ENCODE assay signal across 16 cellular contexts in the genomic region with DNA sequence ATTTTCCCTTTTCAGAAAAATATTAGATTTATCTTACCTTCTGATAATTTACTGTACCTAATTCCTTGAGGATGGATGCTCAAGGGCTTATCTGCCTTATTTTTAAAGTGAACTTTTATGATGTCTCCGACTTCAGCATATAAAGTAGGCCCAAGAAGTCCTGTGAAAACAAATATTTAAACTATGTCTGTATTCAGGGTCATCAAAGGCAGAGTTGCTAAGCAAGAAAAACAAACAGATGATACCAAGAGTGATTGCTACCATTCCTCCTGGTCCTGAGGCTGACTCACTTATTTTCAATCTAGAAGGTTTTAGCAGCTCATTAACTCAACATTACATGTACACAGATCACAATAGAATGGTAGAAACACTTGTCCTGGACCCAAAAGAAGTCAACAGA. TPM values are rescaled to one million over a fixed set of nuclear protein-coding genes. Genes with fewer than 3 reads are reported as not detected.
DNase-seq lines count a peak whose midpoint lies in the region; ATAC-seq and TF ChIP-seq lines count a peak whose summit lies in the region.
"Had no signal": no experiment of that assay in that cellular context is flagged by ENCODE, and none has a peak within 500 bp of the region (broad histone marks: within the 10 kb centered on the region; RNA-seq: fewer than 3 reads in every experiment).

No MANE protein-coding gene starts in this region.

- peaks cover 19% of the 10 kb centered on the region for H3K9me3 Mint-ChIP-seq in Caco-2 (ENCODE audit: unreplicated experiment)
- H3K9me3 Mint-ChIP-seq: activated naive CD4-positive, alpha-beta T cell treated with anti-CD3 and anti-CD28 coated beads, Interleukin-2, amount 10 ng/mL, durations not matched to agents 7 days and 5 days had no signal

- H3K27me3 Mint-ChIP-seq in Caco-2 (ENCODE audit: insufficient read depth, unreplicated experiment), result no peaks in the 10 kb centered on the region
- H3K27me3 Mint-ChIP-seq: activated naive CD4-positive, alpha-beta T cell treated with anti-CD3 and anti-CD28 coated beads, Interleukin-2, amount 10 ng/mL, durations not matched to agents 7 days and 5 days had no signal

- ATAC-seq in HG02642 (IDR thresholded peaks at IDR 0.05; ENCODE audit: poor library complexity, unreplicated experiment), result no peak
- ATAC-seq: gastroesophageal sphincter, HCT116 had no signal

- H3K9ac ChIP-seq in HUES48 (ENCODE audit: low read depth, low read length) (no peak overlapping the region), mesenchymal stem cell (ENCODE audit: low read length) (no peak overlapping the region)
- H3K9ac ChIP-seq: BLaER1 treated with 17β-estradiol and CSF1 and Interleukin-3, amounts not matched to agents 10 nM and 100 nM had no signal

- no peaks in the 10 kb centered on the region for H3K79me1 ChIP-seq in mesenchymal stem cell (replicated peaks; ENCODE audit: low read length, poor library complexity, severe bottlenecking)

- H3K4ac ChIP-seq in mesenchymal stem cell (ENCODE audit: low read depth in 1 of 2, low read length in 2 of 2), result no peak overlapping the region

- no peaks in the 10 kb centered on the region; the same call in none of the 2 replicates for H3K36me3 ChIP-seq in Caco-2 (ENCODE audit: control insufficient read depth, insufficient read depth, low read length)
- H3K36me3 ChIP-seq in HUES48 (ENCODE audit: control insufficient read depth, insufficient read depth, low read length), result no peaks in the 10 kb centered on the region
- H3K36me3 ChIP-seq in mesenchymal stem cell (ENCODE audit: control insufficient read depth in 1 of 2, insufficient read depth in 2 of 2, low read depth in 1 of 2, low read length in 2 of 2), result no peaks in the 10 kb centered on the region
- H3K36me3 ChIP-seq: BLaER1 treated with 17β-estradiol and CSF1 and Interleukin-3, amounts not matched to agents 10 nM and 100 nM; cardiac muscle cell; gastroesophageal sphincter; WERI-Rb-1 had no signal

- peaks cover 6% of the 10 kb centered on the region for H3K36me3 Mint-ChIP-seq in Caco-2 (ENCODE audit: insufficient read depth, unreplicated experiment)

- WGBS in mesenchymal stem cell, result no CpG with 5 or more reads among the region's 1 CpG

- H3K9me3 ChIP-seq in Caco-2 (no peaks in the 10 kb centered on the region), HUES48 (ENCODE audit: control insufficient read depth, insufficient read depth, low read length) (no peaks in the 10 kb centered on the region), mesenchymal stem cell (ENCODE audit: control insufficient read depth, low read length) (no peaks in the 10 kb centered on the region)
- H3K9me3 ChIP-seq: BLaER1 treated with 17β-estradiol and CSF1 and Interleukin-3, amounts not matched to agents 10 nM and 100 nM; gastroesophageal sphincter had no signal

- H2AFZ ChIP-seq in mesenchymal stem cell (ENCODE audit: low read depth, low read length), result no peak overlapping the region

- POLR2A ChIA-PET in Caco-2 (lab: Charles Lee), result no interaction called here

- no peak overlapping the region for H4K91ac ChIP-seq in mesenchymal stem cell (ENCODE audit: low read length)

- H3K4me2 ChIP-seq in mesenchymal stem cell (ENCODE audit: low read length, poor library complexity, severe bottlenecking), result no peak overlapping the region
- H3K4me2 ChIP-seq: BLaER1 treated with 17β-estradiol and CSF1 and Interleukin-3, amounts not matched to agents 10 nM and 100 nM had no signal

- no peak overlapping the region for H3K23ac ChIP-seq in mesenchymal stem cell (ENCODE audit: low read length in 2 of 2)

- H3K4me3 ChIP-seq in Caco-2 (ENCODE audit: low read depth, low read length), result no peak overlapping the region
- no peak overlapping the region for H3K4me3 ChIP-seq in HUES48 (ENCODE audit: low read depth, low read length)
- H3K4me3 ChIP-seq in choroid plexus epithelial cell (ENCODE audit: low read depth, low read length), result no peak overlapping the region
- H3K4me3 ChIP-seq in mesenchymal stem cell (ENCODE audit: insufficient read depth in 1 of 2, low read depth in 1 of 2, low read length in 2 of 2), result no peak overlapping the region
- H3K4me3 ChIP-seq: BLaER1 treated with 17β-estradiol and CSF1 and Interleukin-3, amounts not matched to agents 10 nM and 100 nM; cardiac muscle cell; gastroesophageal sphincter had no signal

- H2BK5ac ChIP-seq in mesenchymal stem cell (ENCODE audit: low read depth, low read length, poor library complexity, severe bottlenecking), result no peak overlapping the region

- DNase-seq in Caco-2, result peak; percentile 42 to 75
- DNase-seq in choroid plexus epithelial cell (ENCODE audit: low read depth), result peak; percentile 20
- DNase-seq in mesenchymal stem cell, result peak; percentile 33
- no peak for DNase-seq in caudate nucleus (lab: John Stamatoyannopoulos, UW)
- no peak for DNase-seq in stimulated activated CD4-positive, alpha-beta T cell treated with anti-CD3 and anti-CD28 coated beads, Interleukin-2, amount 100 ng/mL, for 24 hours
- no peak for DNase-seq in NCI-H2081 (lab: John Stamatoyannopoulos, UW)
- DNase-seq: activated naive CD4-positive, alpha-beta T cell treated with anti-CD3 and anti-CD28 coated beads, Interleukin-2, amount 10 ng/mL, durations not matched to agents 7 days and 5 days; NCI-H1436; WERI-Rb-1 had no signal

- H3K27me3 ChIP-seq in Caco-2 (replicated peaks; ENCODE audit: control insufficient read depth, insufficient read depth, low read length) (no peaks in the 10 kb centered on the region), HUES48 (ENCODE audit: control insufficient read depth, insufficient read depth, low read length) (no peaks in the 10 kb centered on the region), mesenchymal stem cell (ENCODE audit: control insufficient read depth in 1 of 2, insufficient read depth in 1 of 2, low read length in 2 of 2) (peaks cover 0 to 20% of the 10 kb centered on the region in 2 experiments)
- H3K27me3 ChIP-seq: BLaER1 treated with 17β-estradiol and CSF1 and Interleukin-3, amounts not matched to agents 10 nM and 100 nM; gastroesophageal sphincter had no signal

- H2BK12ac ChIP-seq in mesenchymal stem cell (ENCODE audit: low read length in 2 of 2), result no peak overlapping the region

- peak overlapping the region; percentile 90 for H3K27ac Mint-ChIP-seq in Caco-2 (ENCODE audit: unreplicated experiment)
- H3K27ac Mint-ChIP-seq: activated naive CD4-positive, alpha-beta T cell treated with anti-CD3 and anti-CD28 coated beads, Interleukin-2, amount 10 ng/mL, durations not matched to agents 7 days and 5 days had no signal

- H4K8ac ChIP-seq in mesenchymal stem cell (ENCODE audit: low read length), result no peak overlapping the region

- H2AK5ac ChIP-seq in mesenchymal stem cell (ENCODE audit: low read length, severe bottlenecking), result no peak overlapping the region

- peak overlapping the region; percentile 3 for H3K4me3 Mint-ChIP-seq in Caco-2 (ENCODE audit: unreplicated experiment)
- H3K4me3 Mint-ChIP-seq: activated naive CD4-positive, alpha-beta T cell treated with anti-CD3 and anti-CD28 coated beads, Interleukin-2, amount 10 ng/mL, durations not matched to agents 7 days and 5 days had no signal

- no TSS peak for BruUV-seq in Caco-2 (replicated peaks; lab: Mats Ljungman, UMichigan)

- no peak overlapping the region for H3K14ac ChIP-seq in mesenchymal stem cell (ENCODE audit: low read length in 2 of 2)

- no peak for TF ChIP-seq CTCF in Caco-2 (IDR thresholded peaks at IDR 0.05; ENCODE audit: insufficient read depth in 1 of 2, low read depth in 1 of 2, low read length in 1 of 2, severe bottlenecking in 1 of 2, unreplicated experiment in 1 of 2)
- no peak for TF ChIP-seq CTCF in choroid plexus epithelial cell (conservative IDR thresholded peaks at IDR 0.05; ENCODE audit: low read depth, low read length)

- no peak overlapping the region for H2BK15ac ChIP-seq in mesenchymal stem cell (ENCODE audit: low read depth, poor library complexity, severe bottlenecking)

- H3K4me1 ChIP-seq in Caco-2 (peaks cover 57% of the 10 kb centered on the region), HUES48 (ENCODE audit: control insufficient read depth, insufficient read depth, low read length) (no peaks in the 10 kb centered on the region), mesenchymal stem cell (ENCODE audit: control insufficient read depth, insufficient read depth, low read depth, low read length) (no peaks in the 10 kb centered on the region)
- H3K4me1 ChIP-seq: BLaER1 treated with 17β-estradiol and CSF1 and Interleukin-3, amounts not matched to agents 10 nM and 100 nM; gastroesophageal sphincter had no signal

- CTCF ChIA-PET in Caco-2 (lab: Charles Lee), result no interaction called here

- H2BK120ac ChIP-seq in mesenchymal stem cell (ENCODE audit: low read depth, low read length), result no peak overlapping the region

- peak overlapping the region; percentile 31 for H3K27ac ChIP-seq in HUES48 (ENCODE audit: low read depth, low read length)
- H3K27ac ChIP-seq in mesenchymal stem cell (ENCODE audit: low read length, poor library complexity, severe bottlenecking), result no peak overlapping the region
- H3K27ac ChIP-seq in caudate nucleus (ENCODE audit: low read depth, low read length), result no peak overlapping the region
- H3K27ac ChIP-seq: BLaER1 treated with 17β-estradiol and CSF1 and Interleukin-3, amounts not matched to agents 10 nM and 100 nM; cardiac muscle cell; gastroesophageal sphincter; WERI-Rb-1 had no signal

- peaks cover 38% of the 10 kb centered on the region for H3K4me1 Mint-ChIP-seq in Caco-2 (ENCODE audit: low read depth, unreplicated experiment)

- intact Hi-C loops in Caco-2 (cut with micrococcal nuclease; ENCODE audit: unreplicated experiment), result loop anchor here (1.0 to 5.0 kb wide), 2 partner anchors 22 to 320 kb away; a partner anchor contains a TSS

- H3K18ac ChIP-seq in mesenchymal stem cell (ENCODE audit: low read depth in 1 of 2, low read length in 2 of 2), result no peak overlapping the region

RNA-seq across cellular contexts. Expression of a gene that starts 14.1 kb away (rescaled TPM):
- 0.50 and 0.74 TPM in 2 replicates for total RNA-seq in Caco-2 (2022)
- not detected for polyA plus RNA-seq in mesenchymal stem cell (2013, experiment 1 of 2)
- not detected for polyA plus RNA-seq in mesenchymal stem cell (2013, experiment 2 of 2)
- total RNA-seq: cardiac muscle cell, NCI-H460 had no signal

RNA-seq across cellular contexts. Expression of a gene that starts 57.7 kb away (rescaled TPM):
- not detected in 2 replicates for total RNA-seq in Caco-2 (2022)
- 9.2 TPM for polyA plus RNA-seq in mesenchymal stem cell (2013, experiment 1 of 2)
- polyA plus RNA-seq in mesenchymal stem cell (2013, experiment 2 of 2), result 9.6 TPM
- total RNA-seq: cardiac muscle cell, NCI-H460 had no signal
- polyA plus RNA-seq: cardiac muscle cell had no signal

Comparison
In these comparisons a context has a peak if more than half of its experiments do, and no peak if none do; other contexts are left out.
1. DNase-seq: peak in Caco-2 (2 of 2), choroid plexus epithelial cell (single experiment) and mesenchymal stem cell (single experiment); none in caudate nucleus (0 of 61), stimulated activated CD4-positive, alpha-beta T cell treated with anti-CD3 and anti-CD28 coated beads, Interleukin-2, amount 100 ng/mL, for 24 hours (0 of 2) and NCI-H2081 (0 of 2).